In the genomic region with DNA sequence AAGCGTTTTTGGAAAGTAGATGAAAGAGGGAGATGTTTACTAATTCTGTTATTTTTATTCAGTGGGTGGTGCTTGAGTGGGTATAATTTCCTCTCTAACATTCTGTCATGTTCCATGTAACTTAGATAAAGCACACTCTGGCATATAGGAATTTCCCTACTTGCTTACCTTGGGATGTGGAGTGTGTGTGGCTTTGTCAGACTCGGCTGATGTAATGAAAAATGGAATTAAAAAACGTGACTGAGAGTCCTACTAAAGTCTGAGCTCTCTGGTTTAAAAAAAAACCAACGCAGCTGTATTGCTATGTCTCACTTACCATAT, we compare ENCODE assay signal across 1 cellular context.
TF ChIP-seq lines count a peak whose summit lies in the region.

No MANE protein-coding gene starts in this region.

TF ChIP-seq in HEK293, 187 proteins besides CTCF, POLR2A, EP300 and RAD21 (continued from another document and continues in another):
- TF ChIP-seq, protein P1, sequence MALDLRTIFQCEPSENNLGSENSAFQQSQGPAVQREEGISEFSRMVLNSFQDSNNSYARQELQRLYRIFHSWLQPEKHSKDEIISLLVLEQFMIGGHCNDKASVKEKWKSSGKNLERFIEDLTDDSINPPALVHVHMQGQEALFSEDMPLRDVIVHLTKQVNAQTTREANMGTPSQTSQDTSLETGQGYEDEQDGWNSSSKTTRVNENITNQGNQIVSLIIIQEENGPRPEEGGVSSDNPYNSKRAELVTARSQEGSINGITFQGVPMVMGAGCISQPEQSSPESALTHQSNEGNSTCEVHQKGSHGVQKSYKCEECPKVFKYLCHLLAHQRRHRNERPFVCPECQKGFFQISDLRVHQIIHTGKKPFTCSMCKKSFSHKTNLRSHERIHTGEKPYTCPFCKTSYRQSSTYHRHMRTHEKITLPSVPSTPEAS (tag by site-specific recombination; IDR thresholded peaks at IDR 0.05), result peak; percentile 69
- TF ChIP-seq ZXDB (tag by site-specific recombination; IDR thresholded peaks at IDR 0.05) (no peak), ZNF585B (tag by site-specific recombination; IDR thresholded peaks at IDR 0.05) (no peak), OSR2 (tag by site-specific recombination; IDR thresholded peaks at IDR 0.05) (0 out of 2 replicates have a peak, but pooled peaks have one; percentile 7), ZNF623 (tag by site-specific recombination; IDR thresholded peaks at IDR 0.05) (no peak), ZNF629 (tag by site-specific recombination; IDR thresholded peaks at IDR 0.05) (no peak), ZNF777 (tag by site-specific recombination; IDR thresholded peaks at IDR 0.05; ENCODE audit: borderline replicate concordance) (no peak), ZNF394 (tag by site-specific recombination; IDR thresholded peaks at IDR 0.05; ENCODE audit: borderline replicate concordance) (no peak), ZSCAN23 (tag by site-specific recombination; IDR thresholded peaks at IDR 0.05) (no peak), ZBTB7A (tag by site-specific recombination; IDR thresholded peaks at IDR 0.05; ENCODE audit: low read depth) (no peak), BCL11A (tag by site-specific recombination; IDR thresholded peaks at IDR 0.05; ENCODE audit: low read depth) (no peak), ZNF768 (tag by site-specific recombination; IDR thresholded peaks at IDR 0.05) (no peak), ZNF600 (tag by site-specific recombination; IDR thresholded peaks at IDR 0.05) (peak; percentile 76), ZNF202 (tag by site-specific recombination; IDR thresholded peaks at IDR 0.05; ENCODE audit: borderline replicate concordance) (no peak), ZNF16 (tag by site-specific recombination; IDR thresholded peaks at IDR 0.05; ENCODE audit: low read depth) (no peak), KLF9 (tag by site-specific recombination; IDR thresholded peaks at IDR 0.05; ENCODE audit: low read depth) (no peak), ZNF433 (tag by site-specific recombination; IDR thresholded peaks at IDR 0.05; ENCODE audit: low read depth) (no peak), KLF1 (tag by site-specific recombination; IDR thresholded peaks at IDR 0.05) (no peak), ZNF23 (tag by site-specific recombination; IDR thresholded peaks at IDR 0.05; ENCODE audit: borderline replicate concordance) (no peak), GLI4 (tag by site-specific recombination; IDR thresholded peaks at IDR 0.05) (no peak), ZNF155 (tag by site-specific recombination; IDR thresholded peaks at IDR 0.05) (no peak), EGR2 (tag by site-specific recombination; IDR thresholded peaks at IDR 0.05; ENCODE audit: low read depth) (peak; percentile 32; the same call in 1 of the 2 replicates), ZNF211 (tag by site-specific recombination; IDR thresholded peaks at IDR 0.05; ENCODE audit: low read depth) (no peak), BCL11B (tag by site-specific recombination; IDR thresholded peaks at IDR 0.05; ENCODE audit: low read depth) (no peak), ZNF174 (tag by site-specific recombination; IDR thresholded peaks at IDR 0.05) (no peak), ZNF423 (tag by site-specific recombination; IDR thresholded peaks at IDR 0.05) (no peak), IKZF3 (tag by site-specific recombination; IDR thresholded peaks at IDR 0.05) (peak; percentile 53; the same call in 1 of the 2 replicates), ZNF114 (tag by site-specific recombination; IDR thresholded peaks at IDR 0.05) (no peak), ZNF324 (tag by site-specific recombination; IDR thresholded peaks at IDR 0.05) (no peak), MEIS1 (CRISPR knock-in tag; IDR thresholded peaks at IDR 0.05; ENCODE audit: borderline replicate concordance) (no peak), ZNF366 (tag by site-specific recombination; conservative IDR thresholded peaks at IDR 0.05) (no peak), ZNF776 (tag by site-specific recombination; IDR thresholded peaks at IDR 0.05; ENCODE audit: borderline replicate concordance) (no peak), RBAK (tag by site-specific recombination; IDR thresholded peaks at IDR 0.05) (no peak), ZNF544 (tag by site-specific recombination; IDR thresholded peaks at IDR 0.05) (no peak), ZNF391 (tag by site-specific recombination; IDR thresholded peaks at IDR 0.05; ENCODE audit: borderline replicate concordance, low read depth) (no peak), ZFHX2 (tag by site-specific recombination; conservative IDR thresholded peaks at IDR 0.05) (peak; percentile 52; the same call in 1 of the 2 replicates), WT1 (tag by site-specific recombination; IDR thresholded peaks at IDR 0.05) (no peak), ZNF354C (tag by site-specific recombination; IDR thresholded peaks at IDR 0.05; ENCODE audit: borderline replicate concordance, low read depth) (no peak), ZNF660 (tag by site-specific recombination; IDR thresholded peaks at IDR 0.05) (no peak), ZNF214 (tag by site-specific recombination; IDR thresholded peaks at IDR 0.05; ENCODE audit: borderline replicate concordance) (no peak), ZNF10 (tag by site-specific recombination; IDR thresholded peaks at IDR 0.05) (no peak), ZFP3 (tag by site-specific recombination; IDR thresholded peaks at IDR 0.05; ENCODE audit: low read depth) (no peak)
- TF ChIP-seq, protein P2, sequence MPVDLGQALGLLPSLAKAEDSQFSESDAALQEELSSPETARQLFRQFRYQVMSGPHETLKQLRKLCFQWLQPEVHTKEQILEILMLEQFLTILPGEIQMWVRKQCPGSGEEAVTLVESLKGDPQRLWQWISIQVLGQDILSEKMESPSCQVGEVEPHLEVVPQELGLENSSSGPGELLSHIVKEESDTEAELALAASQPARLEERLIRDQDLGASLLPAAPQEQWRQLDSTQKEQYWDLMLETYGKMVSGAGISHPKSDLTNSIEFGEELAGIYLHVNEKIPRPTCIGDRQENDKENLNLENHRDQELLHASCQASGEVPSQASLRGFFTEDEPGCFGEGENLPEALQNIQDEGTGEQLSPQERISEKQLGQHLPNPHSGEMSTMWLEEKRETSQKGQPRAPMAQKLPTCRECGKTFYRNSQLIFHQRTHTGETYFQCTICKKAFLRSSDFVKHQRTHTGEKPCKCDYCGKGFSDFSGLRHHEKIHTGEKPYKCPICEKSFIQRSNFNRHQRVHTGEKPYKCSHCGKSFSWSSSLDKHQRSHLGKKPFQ (tag by site-specific recombination; IDR thresholded peaks at IDR 0.05), result no peak
- TF ChIP-seq, protein P3, sequence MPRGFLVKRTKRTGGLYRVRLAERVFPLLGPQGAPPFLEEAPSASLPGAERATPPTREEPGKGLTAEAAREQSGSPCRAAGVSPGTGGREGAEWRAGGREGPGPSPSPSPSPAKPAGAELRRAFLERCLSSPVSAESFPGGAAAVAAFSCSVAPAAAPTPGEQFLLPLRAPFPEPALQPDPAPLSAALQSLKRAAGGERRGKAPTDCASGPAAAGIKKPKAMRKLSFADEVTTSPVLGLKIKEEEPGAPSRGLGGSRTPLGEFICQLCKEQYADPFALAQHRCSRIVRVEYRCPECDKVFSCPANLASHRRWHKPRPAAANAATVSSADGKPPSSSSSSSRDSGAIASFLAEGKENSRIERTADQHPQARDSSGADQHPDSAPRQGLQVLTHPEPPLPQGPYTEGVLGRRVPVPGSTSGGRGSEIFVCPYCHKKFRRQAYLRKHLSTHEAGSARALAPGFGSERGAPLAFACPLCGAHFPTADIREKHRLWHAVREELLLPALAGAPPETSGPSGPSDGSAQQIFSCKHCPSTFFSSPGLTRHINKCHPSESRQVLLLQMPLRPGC (tag by site-specific recombination; IDR thresholded peaks at IDR 0.05), result no peak
- TF ChIP-seq, protein P4, sequence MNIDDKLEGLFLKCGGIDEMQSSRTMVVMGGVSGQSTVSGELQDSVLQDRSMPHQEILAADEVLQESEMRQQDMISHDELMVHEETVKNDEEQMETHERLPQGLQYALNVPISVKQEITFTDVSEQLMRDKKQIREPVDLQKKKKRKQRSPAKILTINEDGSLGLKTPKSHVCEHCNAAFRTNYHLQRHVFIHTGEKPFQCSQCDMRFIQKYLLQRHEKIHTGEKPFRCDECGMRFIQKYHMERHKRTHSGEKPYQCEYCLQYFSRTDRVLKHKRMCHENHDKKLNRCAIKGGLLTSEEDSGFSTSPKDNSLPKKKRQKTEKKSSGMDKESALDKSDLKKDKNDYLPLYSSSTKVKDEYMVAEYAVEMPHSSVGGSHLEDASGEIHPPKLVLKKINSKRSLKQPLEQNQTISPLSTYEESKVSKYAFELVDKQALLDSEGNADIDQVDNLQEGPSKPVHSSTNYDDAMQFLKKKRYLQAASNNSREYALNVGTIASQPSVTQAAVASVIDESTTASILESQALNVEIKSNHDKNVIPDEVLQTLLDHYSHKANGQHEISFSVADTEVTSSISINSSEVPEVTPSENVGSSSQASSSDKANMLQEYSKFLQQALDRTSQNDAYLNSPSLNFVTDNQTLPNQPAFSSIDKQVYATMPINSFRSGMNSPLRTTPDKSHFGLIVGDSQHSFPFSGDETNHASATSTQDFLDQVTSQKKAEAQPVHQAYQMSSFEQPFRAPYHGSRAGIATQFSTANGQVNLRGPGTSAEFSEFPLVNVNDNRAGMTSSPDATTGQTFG (tag by site-specific recombination; IDR thresholded peaks at IDR 0.05; ENCODE audit: borderline replicate concordance), result no peak
- TF ChIP-seq, protein P5, sequence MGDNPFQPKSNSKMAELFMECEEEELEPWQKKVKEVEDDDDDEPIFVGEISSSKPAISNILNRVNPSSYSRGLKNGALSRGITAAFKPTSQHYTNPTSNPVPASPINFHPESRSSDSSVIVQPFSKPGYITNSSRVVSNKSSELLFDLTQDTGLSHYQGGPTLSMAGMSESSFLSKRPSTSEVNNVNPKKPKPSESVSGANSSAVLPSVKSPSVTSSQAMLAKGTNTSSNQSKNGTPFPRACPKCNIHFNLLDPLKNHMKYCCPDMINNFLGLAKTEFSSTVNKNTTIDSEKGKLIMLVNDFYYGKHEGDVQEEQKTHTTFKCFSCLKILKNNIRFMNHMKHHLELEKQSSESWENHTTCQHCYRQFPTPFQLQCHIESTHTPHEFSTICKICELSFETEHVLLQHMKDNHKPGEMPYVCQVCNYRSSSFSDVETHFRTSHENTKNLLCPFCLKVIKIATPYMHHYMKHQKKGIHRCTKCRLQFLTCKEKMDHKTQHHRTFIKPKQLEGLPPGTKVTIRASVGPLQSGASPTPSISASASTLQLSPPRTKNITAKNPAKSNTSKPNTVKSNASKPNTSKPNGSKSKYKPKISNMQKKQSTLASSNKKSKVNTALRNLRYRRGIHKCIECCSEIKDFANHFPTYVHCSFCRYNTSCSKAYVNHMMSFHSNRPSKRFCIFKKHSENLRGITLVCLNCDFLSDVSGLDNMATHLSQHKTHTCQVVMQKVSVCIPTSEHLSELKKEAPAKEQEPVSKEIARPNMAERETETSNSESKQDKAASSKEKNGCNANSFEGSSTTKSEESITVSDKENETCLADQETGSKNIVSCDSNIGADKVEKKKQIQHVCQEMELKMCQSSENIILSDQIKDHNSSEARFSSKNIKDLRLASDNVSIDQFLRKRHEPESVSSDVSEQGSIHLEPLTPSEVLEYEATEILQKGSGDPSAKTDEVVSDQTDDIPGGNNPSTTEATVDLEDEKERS (tag by site-specific recombination; IDR thresholded peaks at IDR 0.05), result no peak
- TF ChIP-seq, protein P6, sequence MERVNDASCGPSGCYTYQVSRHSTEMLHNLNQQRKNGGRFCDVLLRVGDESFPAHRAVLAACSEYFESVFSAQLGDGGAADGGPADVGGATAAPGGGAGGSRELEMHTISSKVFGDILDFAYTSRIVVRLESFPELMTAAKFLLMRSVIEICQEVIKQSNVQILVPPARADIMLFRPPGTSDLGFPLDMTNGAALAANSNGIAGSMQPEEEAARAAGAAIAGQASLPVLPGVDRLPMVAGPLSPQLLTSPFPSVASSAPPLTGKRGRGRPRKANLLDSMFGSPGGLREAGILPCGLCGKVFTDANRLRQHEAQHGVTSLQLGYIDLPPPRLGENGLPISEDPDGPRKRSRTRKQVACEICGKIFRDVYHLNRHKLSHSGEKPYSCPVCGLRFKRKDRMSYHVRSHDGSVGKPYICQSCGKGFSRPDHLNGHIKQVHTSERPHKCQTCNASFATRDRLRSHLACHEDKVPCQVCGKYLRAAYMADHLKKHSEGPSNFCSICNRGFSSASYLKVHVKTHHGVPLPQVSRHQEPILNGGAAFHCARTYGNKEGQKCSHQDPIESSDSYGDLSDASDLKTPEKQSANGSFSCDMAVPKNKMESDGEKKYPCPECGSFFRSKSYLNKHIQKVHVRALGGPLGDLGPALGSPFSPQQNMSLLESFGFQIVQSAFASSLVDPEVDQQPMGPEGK (tag by site-specific recombination; IDR thresholded peaks at IDR 0.05), result no peak
- TF ChIP-seq, protein P7, sequence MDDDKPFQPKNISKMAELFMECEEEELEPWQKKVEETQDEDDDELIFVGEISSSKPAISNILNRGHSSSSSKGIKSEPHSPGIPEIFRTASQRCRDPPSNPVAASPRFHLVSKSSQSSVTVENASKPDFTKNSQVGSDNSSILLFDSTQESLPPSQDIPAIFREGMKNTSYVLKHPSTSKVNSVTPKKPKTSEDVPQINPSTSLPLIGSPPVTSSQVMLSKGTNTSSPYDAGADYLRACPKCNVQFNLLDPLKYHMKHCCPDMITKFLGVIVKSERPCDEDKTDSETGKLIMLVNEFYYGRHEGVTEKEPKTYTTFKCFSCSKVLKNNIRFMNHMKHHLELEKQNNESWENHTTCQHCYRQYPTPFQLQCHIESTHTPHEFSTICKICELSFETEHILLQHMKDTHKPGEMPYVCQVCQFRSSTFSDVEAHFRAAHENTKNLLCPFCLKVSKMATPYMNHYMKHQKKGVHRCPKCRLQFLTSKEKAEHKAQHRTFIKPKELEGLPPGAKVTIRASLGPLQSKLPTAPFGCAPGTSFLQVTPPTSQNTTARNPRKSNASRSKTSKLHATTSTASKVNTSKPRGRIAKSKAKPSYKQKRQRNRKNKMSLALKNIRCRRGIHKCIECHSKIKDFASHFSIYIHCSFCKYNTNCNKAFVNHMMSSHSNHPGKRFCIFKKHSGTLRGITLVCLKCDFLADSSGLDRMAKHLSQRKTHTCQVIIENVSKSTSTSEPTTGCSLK (tag by site-specific recombination; IDR thresholded peaks at IDR 0.05), result no peak
- TF ChIP-seq, protein P8, sequence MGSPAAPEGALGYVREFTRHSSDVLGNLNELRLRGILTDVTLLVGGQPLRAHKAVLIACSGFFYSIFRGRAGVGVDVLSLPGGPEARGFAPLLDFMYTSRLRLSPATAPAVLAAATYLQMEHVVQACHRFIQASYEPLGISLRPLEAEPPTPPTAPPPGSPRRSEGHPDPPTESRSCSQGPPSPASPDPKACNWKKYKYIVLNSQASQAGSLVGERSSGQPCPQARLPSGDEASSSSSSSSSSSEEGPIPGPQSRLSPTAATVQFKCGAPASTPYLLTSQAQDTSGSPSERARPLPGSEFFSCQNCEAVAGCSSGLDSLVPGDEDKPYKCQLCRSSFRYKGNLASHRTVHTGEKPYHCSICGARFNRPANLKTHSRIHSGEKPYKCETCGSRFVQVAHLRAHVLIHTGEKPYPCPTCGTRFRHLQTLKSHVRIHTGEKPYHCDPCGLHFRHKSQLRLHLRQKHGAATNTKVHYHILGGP (tag by site-specific recombination; IDR thresholded peaks at IDR 0.05), result no peak
